ENCODE assay signal across 15 cellular contexts in the genomic region with DNA sequence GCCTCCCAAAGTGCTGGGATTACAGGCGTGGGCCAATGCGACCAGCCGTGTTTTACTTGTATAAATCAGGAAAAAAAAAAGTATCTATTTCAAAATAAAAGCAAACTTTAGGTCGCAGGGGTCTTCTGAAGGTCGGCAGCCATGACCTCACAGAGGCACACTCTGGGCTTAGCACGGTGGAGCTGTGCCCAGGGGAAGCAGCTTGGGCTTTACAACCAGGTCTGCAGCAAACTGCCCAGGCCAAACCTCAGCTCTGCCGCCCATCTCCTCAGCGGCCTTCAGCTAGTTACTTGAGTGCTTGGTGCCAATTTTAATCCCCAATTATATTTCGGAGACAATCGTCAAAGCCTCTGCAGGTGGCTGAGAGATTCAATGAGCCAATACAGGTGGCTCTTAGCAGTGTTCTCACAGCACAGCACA. TPM values are rescaled to one million over a fixed set of nuclear protein-coding genes. Genes with fewer than 3 reads are reported as not detected.
A peak's percentile ranks its signal among the peaks of the same experiment; 100 is the strongest.
DNase-seq lines count a peak whose midpoint lies in the region; ATAC-seq and TF ChIP-seq lines count a peak whose summit lies in the region.
"Had no signal": no experiment of that assay in that cellular context is flagged by ENCODE, and none has a peak within 500 bp of the region (broad histone marks: within the 10 kb centered on the region; RNA-seq: fewer than 3 reads in every experiment).

No MANE protein-coding gene starts in this region.

- CTCF ChIA-PET in activated CD8-positive, alpha-beta T cell treated with anti-CD3 and anti-CD28 coated beads for 36 hours (lab: Charles Lee) = interaction anchor here (1.5 to 3.2 kb wide), 4 partner anchors 11 to 108 kb away, joined by 4 to 32 read pairs (median 12); no protein-coding TSS in a partner anchor

- no peaks in the 10 kb centered on the region for H3K27me3 ChIP-seq in spleen (replicated peaks in 1 of 7)
- H3K27me3 ChIP-seq: adrenal gland had no signal

- no peak for TF ChIP-seq POLR2A in spleen (IDR thresholded peaks at IDR 0.05)

- intact Hi-C loops in activated CD8-positive, alpha-beta T cell treated with anti-CD3 and anti-CD28 coated beads for 36 hours (cut with micrococcal nuclease) = loop anchor here (5.0 kb wide), 1 partner anchor 99 kb away; the partner anchor contains the start of gene TFRC
- intact Hi-C loops in spleen (cut with DNase I; ENCODE audit: low total_unique reads) = no loop called here

- H3K36me3 Mint-ChIP-seq in activated T-cell treated with anti-CD3 and anti-CD28 coated beads, Interleukin-2, amount 50 U/mL, for 72 hours (ENCODE audit: insufficient read depth in 2 of 2) = no peaks in the 10 kb centered on the region
- peaks cover 1% of the 10 kb centered on the region for H3K36me3 Mint-ChIP-seq in activated CD8-positive, alpha-beta T cell treated with anti-CD3 and anti-CD28 coated beads for 36 hours (ENCODE audit: low read depth)
- H3K36me3 Mint-ChIP-seq: immature natural killer cell had no signal

- H3K9me3 Mint-ChIP-seq in activated T-cell treated with anti-CD3 and anti-CD28 coated beads, Interleukin-2, amount 50 U/mL, for 72 hours = no peaks in the 10 kb centered on the region
- peaks cover 1% of the 10 kb centered on the region for H3K9me3 Mint-ChIP-seq in activated CD8-positive, alpha-beta T cell treated with anti-CD3 and anti-CD28 coated beads for 36 hours
- H3K9me3 Mint-ChIP-seq: immature natural killer cell had no signal

- peak overlapping the region; percentile 44 for H3K27ac Mint-ChIP-seq in activated T-cell treated with anti-CD3 and anti-CD28 coated beads, Interleukin-2, amount 50 U/mL, for 72 hours
- peak overlapping the region; percentile 100 for H3K27ac Mint-ChIP-seq in activated CD8-positive, alpha-beta T cell treated with anti-CD3 and anti-CD28 coated beads for 36 hours

- peak overlapping the region; percentile 39 to 52 for H3K4me3 Mint-ChIP-seq in activated T-cell treated with anti-CD3 and anti-CD28 coated beads, Interleukin-2, amount 50 U/mL, for 72 hours
- no peak overlapping the region for H3K4me3 Mint-ChIP-seq in activated CD8-positive, alpha-beta T cell treated with anti-CD3 and anti-CD28 coated beads for 36 hours

- WGBS in spleen, 5 donors = 64 to 79% (median 70%) methylated on average over 10 of the region's 10 CpGs

- H3K9me3 ChIP-seq in spleen = no peaks in the 10 kb centered on the region
- H3K9me3 ChIP-seq: adrenal gland, prostate gland, SJSA1 had no signal

- no peak for ATAC-seq in activated T-cell treated with anti-CD3 and anti-CD28 coated beads, Interleukin-2, amount 50 U/mL, for 72 hours (replicated peaks in 1 of 2)
- ATAC-seq in activated CD8-positive, alpha-beta T cell treated with anti-CD3 and anti-CD28 coated beads for 36 hours = no peak
- no peak for ATAC-seq in HG03354 (IDR thresholded peaks at IDR 0.05; ENCODE audit: poor library complexity, severe bottlenecking, unreplicated experiment)

- H3K27me3 Mint-ChIP-seq in activated T-cell treated with anti-CD3 and anti-CD28 coated beads, Interleukin-2, amount 50 U/mL, for 72 hours (ENCODE audit: low read depth) = no peaks in the 10 kb centered on the region
- no peaks in the 10 kb centered on the region for H3K27me3 Mint-ChIP-seq in activated CD8-positive, alpha-beta T cell treated with anti-CD3 and anti-CD28 coated beads for 36 hours

- H3K36me3 ChIP-seq in spleen = no peaks in the 10 kb centered on the region
- H3K36me3 ChIP-seq: adrenal gland, prostate gland, SJSA1 had no signal

- peaks cover 60% of the 10 kb centered on the region for H3K4me1 Mint-ChIP-seq in activated T-cell treated with anti-CD3 and anti-CD28 coated beads, Interleukin-2, amount 50 U/mL, for 72 hours (ENCODE audit: low read depth)
- H3K4me1 Mint-ChIP-seq in activated CD8-positive, alpha-beta T cell treated with anti-CD3 and anti-CD28 coated beads for 36 hours (ENCODE audit: low read depth) = peaks cover 52% of the 10 kb centered on the region

- no peak for TF ChIP-seq CTCF in activated CD8-positive, alpha-beta T cell treated with anti-CD3 and anti-CD28 coated beads for 36 hours (IDR thresholded peaks at IDR 0.05)
- no peak for TF ChIP-seq CTCF in spleen (IDR thresholded peaks at IDR 0.05 in 8 of 11, conservative IDR thresholded peaks at IDR 0.05 in 3 of 11)

- DNase-seq in activated T-cell treated with anti-CD3 and anti-CD28 coated beads, Interleukin-2, amount 50 U/mL, for 72 hours = no peak
- DNase-seq in activated T-cell treated with anti-CD3 and anti-CD28 coated beads for 4 hours (no peak), NCI-H1105 (lab: John Stamatoyannopoulos, UW) (peak; percentile 50), spleen (peak; percentile 67), DMS153 (lab: John Stamatoyannopoulos, UW) (no peak)
- peak; percentile 25 for DNase-seq in activated CD8-positive, alpha-beta T cell treated with anti-CD3 and anti-CD28 coated beads for 36 hours
- DNase-seq in effector CD8-positive, alpha-beta T cell (lab: John Stamatoyannopoulos, UW) = no peak
- DNase-seq: adrenal gland, NCI-H510A treated with DMSO at 0.1 percent for 48 hours had no signal

- peaks cover 0 to 47% (median 31%) of the 10 kb centered on the region in 6 donors for H3K4me1 ChIP-seq in spleen
- H3K4me1 ChIP-seq: adrenal gland, prostate gland, SJSA1 had no signal

- POLR2A ChIA-PET in activated CD8-positive, alpha-beta T cell treated with anti-CD3 and anti-CD28 coated beads for 36 hours (lab: Charles Lee) = interaction anchor here (0.7 to 3.2 kb wide), 6 partner anchors 9 to 102 kb away, joined by 3 to 14 read pairs (median 7); no protein-coding TSS in a partner anchor

- peak overlapping the region in 6 of 8 donors; percentile 38 to 87 (median 84) for H3K27ac ChIP-seq in spleen
- H3K27ac ChIP-seq: adrenal gland, prostate gland, SJSA1 had no signal

- H3K4me3 ChIP-seq in spleen = no peak overlapping the region
- H3K4me3 ChIP-seq: adrenal gland, prostate gland, SJSA1 had no signal

RNA-seq across cellular contexts. Expression of gene ZDHHC19, which starts 30.1 kb away (rescaled TPM):
- not detected for total RNA-seq in activated T-cell treated with anti-CD3 and anti-CD28 coated beads, Interleukin-2, amount 50 U/mL, for 72 hours
- not detected for total RNA-seq in activated CD8-positive, alpha-beta T cell treated with anti-CD3 and anti-CD28 coated beads for 36 hours
- 10 to 100 TPM in 3 of 7 donors, 1 to 10 TPM in 3, under 1 TPM in 1; 0.79 to 44.6 (median 7.9) TPM for total RNA-seq in spleen
- polyA plus RNA-seq in spleen = 10 to 100 TPM in 1 of 3 donors, 1 to 10 TPM in 2; 3.2 to 15.4 (median 6.2) TPM
- total RNA-seq: LHCN-M2, mononuclear cell, SJSA1 had no signal
- polyA plus RNA-seq: immature natural killer cell had no signal

RNA-seq across cellular contexts. Expression of gene SLC51A, which starts 35.2 kb away (rescaled TPM):
- not detected for total RNA-seq in activated T-cell treated with anti-CD3 and anti-CD28 coated beads, Interleukin-2, amount 50 U/mL, for 72 hours
- total RNA-seq in activated CD8-positive, alpha-beta T cell treated with anti-CD3 and anti-CD28 coated beads for 36 hours = not detected
- total RNA-seq in spleen = 10 to 100 TPM in 1 of 7 donors, 1 to 10 TPM in 6; 2.0 to 14.6 (median 4.1) TPM
- 1 to 10 TPM in 1 of 3 donors, under 1 TPM in 2; 0.30 to 1.1 (median 0.54) TPM for polyA plus RNA-seq in spleen
- total RNA-seq: LHCN-M2, SJSA1 had no signal

Comparison
In these comparisons a context has a peak if more than half of its experiments do, and no peak if none do; other contexts are left out.
1. DNase-seq: peak in NCI-H1105 (single experiment), activated CD8-positive, alpha-beta T cell treated with anti-CD3 and anti-CD28 coated beads for 36 hours (single experiment) and spleen (single experiment); none in activated T-cell treated with anti-CD3 and anti-CD28 coated beads, Interleukin-2, amount 50 U/mL, for 72 hours (0 of 2), activated T-cell treated with anti-CD3 and anti-CD28 coated beads for 4 hours (single experiment), effector CD8-positive, alpha-beta T cell (single experiment) and DMS153 (single experiment).